ENCODE assay signal across 25 cellular contexts in genomic region chrX:17473021-17473420, GRCh38.
"Had no signal": no experiment of that assay in that cellular context is flagged by ENCODE, and none has a peak within 500 bp of the region (broad histone marks: within the 10 kb centered on the region; RNA-seq: fewer than 3 reads in every experiment).

No MANE protein-coding gene starts in this region.

- H3K4me3 Mint-ChIP-seq: dendritic cell treated with granulocyte-macrophage colony-stimulating factor and Interleukin-4, amounts not matched to agents 40 ng/mL and 50 ng/mL, for 4 days; effector memory CD8-positive, alpha-beta T cell; endodermal cell; mesothelial cell of epicardium; naive B cell; naive thymus-derived CD8-positive, alpha-beta T cell had no signal

- H3K9me3 Mint-ChIP-seq: dendritic cell treated with granulocyte-macrophage colony-stimulating factor and Interleukin-4, amounts not matched to agents 40 ng/mL and 50 ng/mL, for 4 days; effector memory CD8-positive, alpha-beta T cell; endodermal cell; mesothelial cell of epicardium had no signal

- H3K27ac Mint-ChIP-seq: dendritic cell treated with granulocyte-macrophage colony-stimulating factor and Interleukin-4, amounts not matched to agents 40 ng/mL and 50 ng/mL, for 4 days; effector memory CD8-positive, alpha-beta T cell; endodermal cell; mesothelial cell of epicardium; naive B cell; naive thymus-derived CD8-positive, alpha-beta T cell had no signal

- H3K27ac ChIP-seq: colonic mucosa, esophagus muscularis mucosa, foreskin keratinocyte, gastrocnemius medialis, heart right ventricle, left lung, lower lobe of right lung had no signal

- H3K36me3 Mint-ChIP-seq: mesothelial cell of epicardium; naive B cell; naive thymus-derived CD8-positive, alpha-beta T cell had no signal

- H3K9me3 ChIP-seq: colonic mucosa, esophagus muscularis mucosa, gastrocnemius medialis, heart right ventricle, left lung, lower lobe of right lung, mucosa of descending colon had no signal

- H3K36me3 ChIP-seq: colonic mucosa, esophagus muscularis mucosa, gastrocnemius medialis, heart right ventricle, left lung, lower lobe of right lung had no signal

- H3K4me3 ChIP-seq: colonic mucosa, esophagus muscularis mucosa, gastrocnemius medialis, heart right ventricle, left lung, lower lobe of right lung, mucosa of descending colon had no signal

- DNase-seq: colonic mucosa; cortex of kidney; effector CD8-positive, alpha-beta T cell; effector memory CD8-positive, alpha-beta T cell; endodermal cell; foreskin keratinocyte; gastrocnemius medialis; glutamatergic neuron; head of caudate nucleus; heart right ventricle; hippocampal formation; left cardiac atrium; left lung; left ventricle myocardium superior; lower lobe of right lung; mesenchymal stem cell; mucosa of descending colon; naive B cell; naive thymus-derived CD8-positive, alpha-beta T cell had no signal

- H3K4me1 Mint-ChIP-seq: naive B cell; naive thymus-derived CD8-positive, alpha-beta T cell had no signal

- FAIRE-seq: endothelial cell of umbilical vein, islet of Langerhans, keratinocyte had no signal

- ATAC-seq: effector memory CD8-positive, alpha-beta T cell; foreskin keratinocyte; gastrocnemius medialis; heart right ventricle; left cardiac atrium; left lung; left ventricle myocardium superior; lower lobe of right lung; naive thymus-derived CD8-positive, alpha-beta T cell had no signal

- H3K27me3 ChIP-seq: colonic mucosa, esophagus muscularis mucosa, foreskin keratinocyte, left lung had no signal

- H3K4me1 ChIP-seq: colonic mucosa, gastrocnemius medialis, left lung, lower lobe of right lung had no signal

- H3K27me3 Mint-ChIP-seq: effector memory CD8-positive, alpha-beta T cell had no signal
